26 cellular contexts compared by ENCODE assay signal in genomic region chr6:138339024-138339423, GRCh38. TPM values are rescaled to one million over a fixed set of nuclear protein-coding genes. Genes with fewer than 3 reads are reported as not detected.
DNase-seq lines count a peak whose midpoint lies in the region; TF ChIP-seq lines count a peak whose summit lies in the region.
"Had no signal": no experiment of that assay in that cellular context is flagged by ENCODE, and none has a peak within 500 bp of the region (broad histone marks: within the 10 kb centered on the region; RNA-seq: fewer than 3 reads in every experiment).

No MANE protein-coding gene starts in this region.

- no peak overlapping the region for H3K27ac ChIP-seq in caudate nucleus (ENCODE audit: low read depth, low read length)
- H3K27ac ChIP-seq: GM23248, HL-60, KMS-11, RWPE1 had no signal

- intact Hi-C loops in head of caudate nucleus (cut with DNase I), result no loop called here

- peaks cover 1% of the 10 kb centered on the region; the same call in 1 of the 2 replicates for H3K36me3 ChIP-seq in H7 (replicated peaks; ENCODE audit: control insufficient read depth, insufficient read depth, low read length)
- H3K36me3 ChIP-seq: BE2C had no signal

- H3K4me3 ChIP-seq in H7 (ENCODE audit: insufficient read depth, low read depth, low read length), result no peak overlapping the region
- H3K4me3 ChIP-seq in epithelial cell of esophagus (ENCODE audit: low read length), result no peak overlapping the region
- H3K4me3 ChIP-seq: GM23248 had no signal

- DNase-seq in H7 (peak; percentile 22), NCI-H526 treated with DMSO at 0.1 percent for 48 hours (lab: John Stamatoyannopoulos, UW) (peak; percentile 23), epithelial cell of esophagus (ENCODE audit: low read depth) (peak; percentile 35), iPS-NIHi11 (ENCODE audit: low spot score) (peak; percentile 30), caudate nucleus (lab: John Stamatoyannopoulos, UW) (no peak), nucleus accumbens (lab: John Stamatoyannopoulos, UW) (no peak), NCI-H774 (lab: John Stamatoyannopoulos, UW) (no peak), head of caudate nucleus (no peak)
- DNase-seq: ACHN; BE2C; Calu3; DMS153; DND-41; GM23248; NCI-H1092 treated with DMSO at 0.1 percent for 48 hours; NCI-H1436; NCI-H187 treated with DMSO at 0.1 percent for 48 hours; NCI-H446 treated with DMSO at 0.1 percent for 48 hours; NCI-H748 treated with DMSO at 0.1 percent for 48 hours; NK-92 treated with Interleukin-12 subunit alpha and Interleukin-12 subunit beta, amount 100 ng/mL, for 24 hours; SHP77; T-cell had no signal

- no peaks in the 10 kb centered on the region for H3K27me3 ChIP-seq in H7 (ENCODE audit: control insufficient read depth, insufficient read depth, low read length)

- TF ChIP-seq CTCF in epithelial cell of esophagus (IDR thresholded peaks at IDR 0.05; ENCODE audit: insufficient read depth, low read depth, low read length, missing control alignments), result no peak

RNA-seq across cellular contexts. Expression of gene SMIM28, which starts 38.7 kb away (rescaled TPM):
- total RNA-seq in H7 (2014; rRNA removed; shearing (Covaris generic)), result 0.35 TPM in 1 of 2 replicates, not detected in the other
- total RNA-seq: Calu3, GM23248, SK-MEL-5, T-cell had no signal

Comparison
In these comparisons a context has a peak if more than half of its experiments do, and no peak if none do; other contexts are left out.
1. DNase-seq: peak in H7 (single experiment), NCI-H526 treated with DMSO at 0.1 percent for 48 hours (single experiment), epithelial cell of esophagus (single experiment) and iPS-NIHi11 (single experiment); none in caudate nucleus (0 of 61), nucleus accumbens (0 of 56), NCI-H774 (single experiment) and head of caudate nucleus (0 of 42).